ENCODE assay signal across 10 cellular contexts in genomic region chr12:58310828-58311273, GRCh38.
DNase-seq lines count a peak whose midpoint lies in the region; TF ChIP-seq lines count a peak whose summit lies in the region.
"Had no signal": no experiment of that assay in that cellular context is flagged by ENCODE, and none has a peak within 500 bp of the region (broad histone marks: within the 10 kb centered on the region; RNA-seq: fewer than 3 reads in every experiment).

No MANE protein-coding gene starts in this region.

- no peak for TF ChIP-seq CTCF in AG04449 (IDR thresholded peaks at IDR 0.05; ENCODE audit: insufficient read depth, low read length, missing control alignments)
- no peak for TF ChIP-seq CTCF in HFF-Myc (IDR thresholded peaks at IDR 0.05; ENCODE audit: low read depth, low read length, missing control alignments)
- TF ChIP-seq CTCF in neural progenitor cell (IDR thresholded peaks at IDR 0.05), result no peak

- no peaks in the 10 kb centered on the region for H3K27me3 ChIP-seq in neural progenitor cell

- no peak overlapping the region for H2AFZ ChIP-seq in neural progenitor cell (replicated peaks)

- H3K27ac ChIP-seq in neural progenitor cell, result no peak overlapping the region

- no peaks in the 10 kb centered on the region for H3K4me1 ChIP-seq in neural progenitor cell

- no peaks in the 10 kb centered on the region for H3K79me2 ChIP-seq in neural progenitor cell (ENCODE audit: low read depth)

- POLR2A ChIA-PET in AG04449 (lab: Yijun Ruan, JAX), result no interaction called here

- H3K36me3 ChIP-seq in neural progenitor cell, result no peaks in the 10 kb centered on the region

- peaks cover 3% of the 10 kb centered on the region for H3K36me3 Mint-ChIP-seq in neural progenitor cell
- H3K36me3 Mint-ChIP-seq: CD4-positive, CD25-positive, alpha-beta regulatory T cell had no signal

- CTCF ChIA-PET in AG04449 (lab: Yijun Ruan, JAX), result no interaction called here

- H3F3A ChIP-seq in neural progenitor cell (ENCODE audit: low read depth), result no peaks in the 10 kb centered on the region

- H3K9me3 Mint-ChIP-seq in neural progenitor cell, result peaks cover 9% of the 10 kb centered on the region
- H3K9me3 Mint-ChIP-seq: activated CD8-positive, alpha-beta T cell treated with anti-CD3 and anti-CD28 coated beads for 36 hours had no signal

- peaks cover 4% of the 10 kb centered on the region for H3K27me3 Mint-ChIP-seq in neural progenitor cell (ENCODE audit: insufficient read depth, low read depth)
- H3K27me3 Mint-ChIP-seq: CD4-positive, CD25-positive, alpha-beta regulatory T cell had no signal

- H3K4me3 ChIP-seq in AG04449 (ENCODE audit: low read depth, low read length) (no peak overlapping the region), HFF-Myc (replicated peaks; ENCODE audit: low read depth, low read length) (no peak overlapping the region), neural progenitor cell (no peak overlapping the region)

- no peak overlapping the region for H3K4me2 ChIP-seq in neural progenitor cell

- H4K20me1 ChIP-seq in neural progenitor cell (ENCODE audit: low read depth), result no peaks in the 10 kb centered on the region

- H3K9ac ChIP-seq in neural progenitor cell, result no peak overlapping the region

- H3K27ac Mint-ChIP-seq in neural progenitor cell, result no peak overlapping the region
- H3K27ac Mint-ChIP-seq: activated CD8-positive, alpha-beta T cell treated with anti-CD3 and anti-CD28 coated beads for 36 hours; CD4-positive, CD25-positive, alpha-beta regulatory T cell had no signal

- H3K9me3 ChIP-seq in neural progenitor cell (ENCODE audit: low read depth), result no peaks in the 10 kb centered on the region

- peaks cover 2% of the 10 kb centered on the region for H3K4me1 Mint-ChIP-seq in neural progenitor cell
- H3K4me1 Mint-ChIP-seq: CD4-positive, CD25-positive, alpha-beta regulatory T cell had no signal

- DNase-seq in AG04449 (ENCODE audit: low read depth, low spot score) (peak; percentile 98), HFF-Myc (ENCODE audit: extremely low read depth, low read depth) (peak; percentile 90), RPMI7951 (ENCODE audit: low read depth) (peak; percentile 91), fibroblast of the conjunctiva (ENCODE audit: low read depth) (peak; percentile 98), neural progenitor cell (ENCODE audit: low spot score) (no peak), NCI-H82 treated with DMSO at 0.1 percent for 48 hours (lab: John Stamatoyannopoulos, UW; ENCODE audit: unreplicated experiment) (no peak), NCI-H1048 (lab: John Stamatoyannopoulos, UW) (no peak)
- DNase-seq in activated CD8-positive, alpha-beta memory T cell treated with anti-CD3 and anti-CD28 coated beads, Interleukin-2, amount 50 U/mL, for 4 hours, result no peak
- DNase-seq: activated CD8-positive, alpha-beta T cell treated with anti-CD3 and anti-CD28 coated beads for 36 hours; CD4-positive, CD25-positive, alpha-beta regulatory T cell had no signal

- no peak overlapping the region for H3K4me3 Mint-ChIP-seq in neural progenitor cell
- H3K4me3 Mint-ChIP-seq: activated CD8-positive, alpha-beta T cell treated with anti-CD3 and anti-CD28 coated beads for 36 hours; CD4-positive, CD25-positive, alpha-beta regulatory T cell had no signal

Comparison
In these comparisons a context has a peak if more than half of its experiments do, and no peak if none do; other contexts are left out.
1. DNase-seq: peak in AG04449 (single experiment), HFF-Myc (single experiment), RPMI7951 (single experiment) and fibroblast of the conjunctiva (single experiment); none in neural progenitor cell (single experiment), NCI-H82 treated with DMSO at 0.1 percent for 48 hours (single experiment), activated CD8-positive, alpha-beta memory T cell treated with anti-CD3 and anti-CD28 coated beads, Interleukin-2, amount 50 U/mL, for 4 hours (single experiment) and NCI-H1048 (single experiment).